20 cellular contexts compared by ENCODE assay signal in genomic region chr3:190718097-190718496, GRCh38.
DNase-seq lines count a peak whose midpoint lies in the region; FAIRE-seq and TF ChIP-seq lines count a peak whose summit lies in the region.
"Had no signal": no experiment of that assay in that cellular context is flagged by ENCODE, and none has a peak within 500 bp of the region (broad histone marks: within the 10 kb centered on the region; RNA-seq: fewer than 3 reads in every experiment).

No MANE protein-coding gene starts in this region.

- no peak for TF ChIP-seq POLR2A in H54 (IDR thresholded peaks at IDR 0.05; ENCODE audit: low read depth, low read length)

- TF ChIP-seq CTCF in fibroblast of the aortic adventitia (IDR thresholded peaks at IDR 0.05; ENCODE audit: insufficient read depth, low read length) (no peak), D721Med (IDR thresholded peaks at IDR 0.05; ENCODE audit: insufficient read depth, missing control alignments) (no peak)

- peak overlapping the region; percentile 84 for H3K4me2 ChIP-seq in skeletal muscle satellite cell (ENCODE audit: low read length)

- peak overlapping the region; percentile 77 for H3K9ac ChIP-seq in skeletal muscle satellite cell (ENCODE audit: low read depth, low read length)

- H3K4me3 ChIP-seq in fibroblast of the aortic adventitia (ENCODE audit: low read depth, low read length) = peak overlapping the region; percentile 7
- peak overlapping the region; percentile 62 for H3K4me3 ChIP-seq in skeletal muscle satellite cell (ENCODE audit: low read length)
- H3K4me3 ChIP-seq: PC-9, skin epidermis had no signal

- FAIRE-seq in H54 (lab: Jason Lieb, UNC) = peak; percentile 82
- FAIRE-seq in D721Med (lab: Jason Lieb, UNC) = no peak
- FAIRE-seq: G401.6 had no signal

- no peaks in the 10 kb centered on the region for H3K9me3 ChIP-seq in skeletal muscle satellite cell (replicated peaks; ENCODE audit: low read length)
- H3K9me3 ChIP-seq: neutrophil had no signal

- DNase-seq in H54 (ENCODE audit: insufficient read length, low spot score) = no peak
- DNase-seq in OCI-M1 (lab: John Stamatoyannopoulos, UW) = peak; percentile 18
- no peak for DNase-seq in fibroblast of the aortic adventitia (ENCODE audit: low read depth)
- DNase-seq in D721Med (ENCODE audit: insufficient read length, low spot score) = no peak
- no peak for DNase-seq in SHP77 (lab: John Stamatoyannopoulos, UW)
- DNase-seq in DMS 273 (lab: John Stamatoyannopoulos, UW; ENCODE audit: unreplicated experiment) = no peak
- DNase-seq: activated CD4-positive, alpha-beta memory T cell treated with anti-CD3 and anti-CD28 coated beads, Interleukin-2, amount 10 ng/mL, durations not matched to agents 7 days and 5 days; CD4-positive, CD25-positive, alpha-beta regulatory T cell; central memory CD4-positive, alpha-beta T cell; effector memory CD4-positive, alpha-beta T cell; foreskin melanocyte; Kasumi-1; NCI-H1694 treated with DMSO at 0.1 percent for 48 hours; NCI-H526; PC-9; stimulated activated CD4-positive, alpha-beta T cell treated with anti-CD3 and anti-CD28 coated beads, Interleukin-4, amount 100 ng/mL, for 4 hours had no signal

- H3K36me3 ChIP-seq in skeletal muscle satellite cell (ENCODE audit: insufficient read depth, low read length) = no peaks in the 10 kb centered on the region
- H3K36me3 ChIP-seq: neutrophil had no signal

- no peaks in the 10 kb centered on the region for H3K27me3 ChIP-seq in skeletal muscle satellite cell (ENCODE audit: control insufficient read depth, insufficient read depth, low read length)
- H3K27me3 ChIP-seq: neutrophil had no signal

- peaks cover 54% of the 10 kb centered on the region for H3K4me1 ChIP-seq in skeletal muscle satellite cell (ENCODE audit: control insufficient read depth, insufficient read depth, low read length)
